In genomic region chr11:92941676-92942571, GRCh38 we compare ENCODE assay signal across 1 cellular context.
A peak's percentile ranks its signal among the peaks of the same experiment; 100 is the strongest.
TF ChIP-seq lines count a peak whose summit lies in the region.

No MANE protein-coding gene starts in this region.

TF ChIP-seq in IMR-90, 13 proteins besides CTCF, POLR2A, EP300 and RAD21 (continued from another document):
- TF ChIP-seq ELK1 (IDR thresholded peaks at IDR 0.05; ENCODE audit: borderline replicate concordance, low read depth, low read length), result no peak
- no peak for TF ChIP-seq RCOR1 (IDR thresholded peaks at IDR 0.05; ENCODE audit: insufficient replicate concordance, low read length)
- no peak for TF ChIP-seq MAZ (IDR thresholded peaks at IDR 0.05; ENCODE audit: borderline replicate concordance, low read depth, low read length)
- no peak for TF ChIP-seq CHD1 (IDR thresholded peaks at IDR 0.05; ENCODE audit: low read depth, low read length)
- peak; percentile 97 for TF ChIP-seq SMC3 (IDR thresholded peaks at IDR 0.05; ENCODE audit: low read depth, low read length)
- no peak for TF ChIP-seq MAFK (IDR thresholded peaks at IDR 0.05; ENCODE audit: low read depth, low read length)
TF ChIP-seq in IMR-90: peak in this region for 1.
